Comparison of ENCODE assay signal across 19 cellular contexts in the genomic region with DNA sequence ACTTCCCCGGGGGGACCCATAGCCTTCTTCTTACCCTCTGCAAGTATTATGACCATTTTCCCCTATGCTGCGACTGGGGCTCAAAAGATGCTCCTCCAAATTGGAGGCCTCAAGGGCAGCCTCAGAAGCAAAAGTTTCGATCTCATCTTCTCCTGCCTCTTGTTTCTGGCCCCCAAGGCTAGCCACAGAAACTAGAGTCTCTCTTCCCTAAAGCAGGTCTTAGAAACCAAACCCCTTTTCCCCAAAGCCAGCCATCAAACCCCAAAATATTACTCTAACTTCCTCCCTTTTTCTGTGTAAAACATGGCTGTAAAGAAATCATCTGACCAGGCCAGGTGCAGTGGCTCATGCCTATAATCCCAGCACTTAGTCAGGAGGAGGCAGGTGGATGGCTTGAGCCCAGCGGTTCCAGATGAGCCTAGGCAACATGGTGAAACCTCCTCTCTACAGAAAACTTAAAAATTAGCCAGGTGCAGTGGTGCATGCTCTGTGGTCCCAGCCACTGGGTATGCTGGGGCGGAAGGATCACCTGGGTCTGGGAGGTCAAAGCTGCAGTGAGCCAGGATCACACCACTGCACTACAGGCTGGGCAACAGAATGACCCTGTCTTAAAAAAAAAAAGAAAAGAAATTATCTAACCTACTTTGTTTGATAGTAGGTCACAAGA. TPM values are rescaled to one million over a fixed set of nuclear protein-coding genes. Genes with fewer than 3 reads are reported as not detected.
A peak's percentile ranks its signal among the peaks of the same experiment; 100 is the strongest.
DNase-seq lines count a peak whose midpoint lies in the region; ATAC-seq, FAIRE-seq and TF ChIP-seq lines count a peak whose summit lies in the region.
"Had no signal": no experiment of that assay in that cellular context is flagged by ENCODE, and none has a peak within 500 bp of the region (broad histone marks: within the 10 kb centered on the region; RNA-seq: fewer than 3 reads in every experiment).

No MANE protein-coding gene starts in this region.

- peak overlapping the region; percentile 22 for H3K4me2 ChIP-seq in GM12878 (ENCODE audit: control insufficient read depth, insufficient read depth)

- peak; percentile 25 for DNase-seq in GM12878 (ENCODE audit: low read depth, low spot score)
- DNase-seq in stimulated activated naive B cell treated with anti-CD40 and anti-IgM and Interleukin-4, amounts not matched to agents 10 μg/mL and 1 μg/mL and 100 μg/mL, for 72 hours: no peak
- DNase-seq in UCSD-AML1 (lab: John Stamatoyannopoulos, UW; ENCODE audit: unreplicated experiment): no peak
- DNase-seq in NCI-H748 treated with DMSO at 0.1 percent for 48 hours (lab: John Stamatoyannopoulos, UW): no peak
- no peak for DNase-seq in activated CD8-positive, alpha-beta T cell treated with anti-CD3 and anti-CD28 coated beads, Interleukin-2, amount 10 ng/mL, durations not matched to agents 7 days and 5 days
- DNase-seq: activated CD4-positive, CD25-positive, alpha-beta regulatory T cell; EL; glutamatergic neuron; left ventricle myocardium superior; NCI-H1092; NCI-H2081 treated with DMSO at 0.1 percent for 48 hours; NCI-H524 had no signal

- H3K27me3 Mint-ChIP-seq in stimulated activated naive B cell treated with anti-CD40 and anti-IgM and Interleukin-4, amounts not matched to agents 10 μg/mL and 1 μg/mL and 100 μg/mL, for 72 hours: peaks cover 0 to 13% of the 10 kb centered on the region in 2 donors
- no peaks in the 10 kb centered on the region for H3K27me3 Mint-ChIP-seq in activated CD8-positive, alpha-beta T cell treated with anti-CD3 and anti-CD28 coated beads, Interleukin-2, amount 10 ng/mL, durations not matched to agents 7 days and 5 days (ENCODE audit: low read depth)

- no peak for TF ChIP-seq RAD21 in GM12878 (IDR thresholded peaks at IDR 0.05; ENCODE audit: insufficient read depth, low read depth, low read length)

- H3K36me3 ChIP-seq in GM12878 (ENCODE audit: control insufficient read depth in 2 of 2, insufficient read depth in 2 of 2, low read length in 1 of 2): no peaks in the 10 kb centered on the region
- H3K36me3 ChIP-seq: SJSA1, vagina had no signal

- POLR2A ChIA-PET in GM12878 (lab: Charles Lee): no interaction called here
- POLR2A ChIA-PET in activated CD8-positive, alpha-beta T cell treated with anti-CD3 and anti-CD28 coated beads, Interleukin-2, amount 10 ng/mL, durations not matched to agents 7 days and 5 days (lab: Charles Lee): no interaction called here

- in situ Hi-C loops in GM12878 (cut with MboI): no loop called here

- H3K27me3 ChIP-seq in GM12878 (replicated peaks in 1 of 2; ENCODE audit: control insufficient read depth in 2 of 2, insufficient read depth in 2 of 2, low read length in 1 of 2): no peaks in the 10 kb centered on the region
- H3K27me3 ChIP-seq: SJSA1, vagina had no signal

- H3K27ac ChIP-seq in GM12878 (ENCODE audit: control insufficient read depth, insufficient read depth): no peak overlapping the region
- H3K27ac ChIP-seq: HL-60, SJSA1, vagina had no signal

- 25% methylated on average over 5 of the region's 5 CpGs for WGBS in GM12878 (ENCODE audit: insufficient coverage, insufficient replicate concordance, low lambda C conversion rate, missing lambda C conversion rate)

- no peak for TF ChIP-seq CTCF in GM12878 (IDR thresholded peaks at IDR 0.05 in 2 of 3, conservative IDR thresholded peaks at IDR 0.05 in 1 of 3; ENCODE audit: control insufficient read depth in 2 of 3, extremely low read depth in 1 of 3, insufficient read depth in 1 of 3, low read depth in 3 of 3, low read length in 3 of 3)

- CTCF ChIA-PET in GM12878 (lab: Yijun Ruan, JAX): no interaction called here
- CTCF ChIA-PET in activated CD8-positive, alpha-beta T cell treated with anti-CD3 and anti-CD28 coated beads, Interleukin-2, amount 10 ng/mL, durations not matched to agents 7 days and 5 days (lab: Charles Lee): interaction anchor here (0.7 kb wide), 1 partner anchor 256 kb away, joined by 3 read pairs; no protein-coding TSS in a partner anchor

- H3K4me3 Mint-ChIP-seq in stimulated activated naive B cell treated with anti-CD40 and anti-IgM and Interleukin-4, amounts not matched to agents 10 μg/mL and 1 μg/mL and 100 μg/mL, for 72 hours: no peak overlapping the region
- no peak overlapping the region for H3K4me3 Mint-ChIP-seq in activated CD8-positive, alpha-beta T cell treated with anti-CD3 and anti-CD28 coated beads, Interleukin-2, amount 10 ng/mL, durations not matched to agents 7 days and 5 days

- peaks cover 0 to 7% of the 10 kb centered on the region in 2 donors for H3K4me1 Mint-ChIP-seq in stimulated activated naive B cell treated with anti-CD40 and anti-IgM and Interleukin-4, amounts not matched to agents 10 μg/mL and 1 μg/mL and 100 μg/mL, for 72 hours
- H3K4me1 Mint-ChIP-seq in activated CD8-positive, alpha-beta T cell treated with anti-CD3 and anti-CD28 coated beads, Interleukin-2, amount 10 ng/mL, durations not matched to agents 7 days and 5 days (ENCODE audit: low read depth): peaks cover 9% of the 10 kb centered on the region

- H3K9me3 Mint-ChIP-seq in stimulated activated naive B cell treated with anti-CD40 and anti-IgM and Interleukin-4, amounts not matched to agents 10 μg/mL and 1 μg/mL and 100 μg/mL, for 72 hours: peaks cover 5 to 6% of the 10 kb centered on the region in 2 donors
- no peaks in the 10 kb centered on the region for H3K9me3 Mint-ChIP-seq in activated CD8-positive, alpha-beta T cell treated with anti-CD3 and anti-CD28 coated beads, Interleukin-2, amount 10 ng/mL, durations not matched to agents 7 days and 5 days (ENCODE audit: insufficient read depth)
- H3K9me3 Mint-ChIP-seq: activated T-helper 2 cell treated with anti-CD3 and anti-CD28 coated beads, Interferon-gamma antibody, Interleukin-2, Interleukin-4, amounts not matched to agents 10 μg/mL and 5 μg/mL and 100 μg/mL, durations not matched to agents 14 hours and 24 hours and 36 hours had no signal

- H2AFZ ChIP-seq in GM12878 (ENCODE audit: control insufficient read depth, low read depth, low read length): no peak overlapping the region

- no TSS peak for BruUV-seq in GM12878 (replicated peaks; lab: Mats Ljungman, UMichigan)

- SMC1A ChIA-PET in GM12878 (lab: Charles Lee; ENCODE audit: uncharacterized antibody, unreplicated experiment): interaction anchor here (0.6 kb wide), 1 partner anchor 24 kb away, joined by 3 read pairs; no protein-coding TSS in a partner anchor

- RAD21 ChIA-PET in GM12878 (lab: Charles Lee; ENCODE audit: unreplicated experiment): interaction anchor here (1.9 kb wide), 1 partner anchor 45 kb away, joined by 4 read pairs; no protein-coding TSS in a partner anchor

- ATAC-seq in GM18873 (IDR thresholded peaks at IDR 0.05; ENCODE audit: low FRiP score, unreplicated experiment) (peak; percentile 55), GM21576 (IDR thresholded peaks at IDR 0.05; ENCODE audit: unreplicated experiment) (peak; percentile 55), HG03066 (IDR thresholded peaks at IDR 0.05; ENCODE audit: low read depth, unreplicated experiment) (peak; percentile 74), GM12878 (peak; percentile 77)
- ATAC-seq in stimulated activated naive B cell treated with anti-CD40 and anti-IgM and Interleukin-4, amounts not matched to agents 10 μg/mL and 1 μg/mL and 100 μg/mL, for 72 hours (replicated peaks): no peak
- ATAC-seq in activated CD8-positive, alpha-beta T cell treated with anti-CD3 and anti-CD28 coated beads, Interleukin-2, amount 10 ng/mL, durations not matched to agents 7 days and 5 days: no peak
- ATAC-seq: left ventricle myocardium superior had no signal

- H4K20me1 ChIP-seq in GM12878 (ENCODE audit: control insufficient read depth, insufficient read depth): no peaks in the 10 kb centered on the region

- H3K36me3 Mint-ChIP-seq in stimulated activated naive B cell treated with anti-CD40 and anti-IgM and Interleukin-4, amounts not matched to agents 10 μg/mL and 1 μg/mL and 100 μg/mL, for 72 hours: no peaks in the 10 kb centered on the region
- no peaks in the 10 kb centered on the region for H3K36me3 Mint-ChIP-seq in activated CD8-positive, alpha-beta T cell treated with anti-CD3 and anti-CD28 coated beads, Interleukin-2, amount 10 ng/mL, durations not matched to agents 7 days and 5 days (ENCODE audit: low read depth)

- H3K4me3 ChIP-seq in GM12878: no peak overlapping the region
- H3K4me3 ChIP-seq: SJSA1, vagina had no signal

- no peak overlapping the region for H3K9ac ChIP-seq in GM12878 (ENCODE audit: control insufficient read depth, insufficient read depth, low read length)

- intact Hi-C loops in GM12878 (cut with micrococcal nuclease; ENCODE audit: unreplicated experiment): loop anchor here (1.0 to 5.0 kb wide), 2 partner anchors 32 to 33 kb away; no protein-coding TSS in a partner anchor

- FAIRE-seq in GM12878 (lab: Jason Lieb, UNC): peak; percentile 78

- H3K79me2 ChIP-seq in GM12878 (ENCODE audit: control insufficient read depth, insufficient read depth, low read length): no peaks in the 10 kb centered on the region

- H3K4me1 ChIP-seq in GM12878 (ENCODE audit: control insufficient read depth, insufficient read depth, low read length): peaks cover 12% of the 10 kb centered on the region
- H3K4me1 ChIP-seq: SJSA1, vagina had no signal

- TF ChIP-seq EP300 in GM12878 (IDR thresholded peaks at IDR 0.05; ENCODE audit: borderline replicate concordance in 1 of 2, control insufficient read depth in 1 of 2, low read depth in 2 of 2, low read length in 2 of 2): no peak

- no peak for TF ChIP-seq POLR2A in GM12878 (IDR thresholded peaks at IDR 0.05; ENCODE audit: low read depth, low read length)

- no peaks in the 10 kb centered on the region; the same call in 2 of the 3 replicates for H3K9me3 ChIP-seq in GM12878 (replicated peaks; ENCODE audit: control insufficient read depth, insufficient read depth, low read length)
- H3K9me3 ChIP-seq: SJSA1, vagina had no signal

- H3K27ac Mint-ChIP-seq in stimulated activated naive B cell treated with anti-CD40 and anti-IgM and Interleukin-4, amounts not matched to agents 10 μg/mL and 1 μg/mL and 100 μg/mL, for 72 hours: no peak overlapping the region
- no peak overlapping the region for H3K27ac Mint-ChIP-seq in activated CD8-positive, alpha-beta T cell treated with anti-CD3 and anti-CD28 coated beads, Interleukin-2, amount 10 ng/mL, durations not matched to agents 7 days and 5 days
- H3K27ac Mint-ChIP-seq: activated T-helper 2 cell treated with anti-CD3 and anti-CD28 coated beads, Interferon-gamma antibody, Interleukin-2, Interleukin-4, amounts not matched to agents 10 μg/mL and 5 μg/mL and 100 μg/mL, durations not matched to agents 14 hours and 24 hours and 36 hours had no signal

RNA-seq across cellular contexts. Expression of a gene that starts 36.7 kb away (rescaled TPM):
- 10.9 and 11.2 TPM in 2 replicates for total RNA-seq in GM12878 (2013; cell fraction: nucleolus; rRNA removed)
- total RNA-seq in GM12878 (2014; rRNA removed) (0.87 and 1.1 TPM in 2 replicates), GM12878 (2014; rRNA removed; fragmentation: Illumina TruSeq; extraction: Trizol) (0.46 and 0.81 TPM in 2 replicates), GM12878 (2021) (1.9 and 2.7 TPM in 2 replicates)
- polyA plus RNA-seq in GM12878 (2011; ENCODE audit: low read depth): 0.94 TPM
- polyA plus RNA-seq in GM12878 (2011; rRNA removed) (5.2 and 5.9 TPM in 2 replicates), GM12878 (2014; fragmentation: Illumina TruSeq; extraction: Trizol) (0.43 and 0.96 TPM in 2 replicates), GM12878 (2014; fragmentation: Nextera tagmentation; extraction: Ambion mirVana) (not detected), GM12878 (2014; rRNA removed) (0.86 and 2.0 TPM in 2 replicates), GM12878 (2016; fragmentation: Nextera tagmentation; extraction: Ambion mirVana) (1 to 10 TPM in 1 of 2 experiments, under 1 TPM in 1; 0.96 to 1.1 TPM)
- 6.1 and 6.7 TPM in 2 replicates for polyA plus RNA-seq in GM12878 (2011; cell fraction: cytosol; rRNA removed)
- 37.9 and 38.4 TPM in 2 replicates for polyA plus RNA-seq in GM12878 (2011; cell fraction: nucleus; rRNA removed)
- 2.6 and 3.5 TPM in 2 replicates for polyA plus RNA-seq in GM12878 (2012)
- 3.4 and 7.9 TPM in 2 replicates for polyA minus RNA-seq in GM12878 (2011; rRNA and poly(A)+ RNA removed)
- 2.3 and 3.2 TPM in 2 replicates for polyA minus RNA-seq in GM12878 (2011; cell fraction: cytosol; rRNA and poly(A)+ RNA removed)
- polyA minus RNA-seq in GM12878 (2011; cell fraction: nucleus; rRNA and poly(A)+ RNA removed): 6.5 and 13.3 TPM in 2 replicates
- total RNA-seq in activated CD8-positive, alpha-beta T cell treated with anti-CD3 and anti-CD28 coated beads, Interleukin-2, amount 10 ng/mL, durations not matched to agents 7 days and 5 days: 10 to 100 TPM; 34.7 to 44.8 TPM

RNA-seq across cellular contexts. Expression of a gene that starts 54.5 kb away (rescaled TPM):
- total RNA-seq in GM12878 (2013; cell fraction: nucleolus; rRNA removed): 5.8 and 6.3 TPM in 2 replicates
- total RNA-seq in GM12878 (2014; rRNA removed) (3.7 and 6.0 TPM in 2 replicates), GM12878 (2014; rRNA removed; fragmentation: Illumina TruSeq; extraction: Trizol) (0.64 and 0.98 TPM in 2 replicates), GM12878 (2021) (2.9 and 3.1 TPM in 2 replicates)
- 0.26 TPM for polyA plus RNA-seq in GM12878 (2011; ENCODE audit: low read depth)
- polyA plus RNA-seq in GM12878 (2011; rRNA removed) (4.2 and 5.0 TPM in 2 replicates), GM12878 (2014; fragmentation: Illumina TruSeq; extraction: Trizol) (0.53 TPM in 1 of 2 replicates, not detected in the other), GM12878 (2014; fragmentation: Nextera tagmentation; extraction: Ambion mirVana) (under 1 TPM in 1 of 2 experiments, not detected in 1; 0.20 TPM), GM12878 (2014; rRNA removed) (2.6 and 3.2 TPM in 2 replicates), GM12878 (2016; fragmentation: Nextera tagmentation; extraction: Ambion mirVana) (1 to 10 TPM; 1.1 to 1.4 TPM)
- polyA plus RNA-seq in GM12878 (2011; cell fraction: cytosol; rRNA removed): 8.3 and 10.3 TPM in 2 replicates
- 21.7 and 27.3 TPM in 2 replicates for polyA plus RNA-seq in GM12878 (2011; cell fraction: nucleus; rRNA removed)
- 0.79 and 1.5 TPM in 2 replicates for polyA plus RNA-seq in GM12878 (2012)
- polyA minus RNA-seq in GM12878 (2011; rRNA and poly(A)+ RNA removed): 2.7 and 4.5 TPM in 2 replicates
- polyA minus RNA-seq in GM12878 (2011; cell fraction: cytosol; rRNA and poly(A)+ RNA removed): 1.5 and 2.2 TPM in 2 replicates
- 3.5 and 4.6 TPM in 2 replicates for polyA minus RNA-seq in GM12878 (2011; cell fraction: nucleus; rRNA and poly(A)+ RNA removed)
- 10 to 100 TPM; 75.7 to 79.0 TPM for total RNA-seq in activated CD8-positive, alpha-beta T cell treated with anti-CD3 and anti-CD28 coated beads, Interleukin-2, amount 10 ng/mL, durations not matched to agents 7 days and 5 days

Comparison
In these comparisons a context has a peak if more than half of its experiments do, and no peak if none do; other contexts are left out.
1. ATAC-seq: peak in GM18873 (single experiment), GM21576 (single experiment), HG03066 (single experiment) and GM12878 (single experiment); none in stimulated activated naive B cell treated with anti-CD40 and anti-IgM and Interleukin-4, amounts not matched to agents 10 μg/mL and 1 μg/mL and 100 μg/mL, for 72 hours (0 of 2) and activated CD8-positive, alpha-beta T cell treated with anti-CD3 and anti-CD28 coated beads, Interleukin-2, amount 10 ng/mL, durations not matched to agents 7 days and 5 days (single experiment).
2. RNA of a gene that starts 54.5 kb away (total RNA-seq): 75.7 to 79.0 TPM in activated CD8-positive, alpha-beta T cell treated with anti-CD3 and anti-CD28 coated beads, Interleukin-2, amount 10 ng/mL, durations not matched to agents 7 days and 5 days; 0.64 to 6.3 TPM in GM12878; every median in the first group is over 10 times any median in the second.